8 cellular contexts compared by ENCODE assay signal in genomic region chr12:106223485-106224391, GRCh38. TPM values are rescaled to one million over a fixed set of nuclear protein-coding genes. Genes with fewer than 3 reads are reported as not detected.
DNase-seq lines count a peak whose midpoint lies in the region; ATAC-seq and TF ChIP-seq lines count a peak whose summit lies in the region.

No MANE protein-coding gene starts in this region.

- H3K4me1 ChIP-seq in SK-N-SH (ENCODE audit: control insufficient read depth in 1 of 2, insufficient read depth in 2 of 2, low read depth in 1 of 2, low read length in 1 of 2), result no peaks in the 10 kb centered on the region

- H3K36me3 ChIP-seq in MG63 (no peaks in the 10 kb centered on the region), SK-N-SH (replicated peaks in 1 of 2; ENCODE audit: control insufficient read depth in 1 of 2, insufficient read depth in 2 of 2, low read length in 1 of 2) (no peaks in the 10 kb centered on the region)

- ATAC-seq in GM19468 (IDR thresholded peaks at IDR 0.05; ENCODE audit: extremely low read depth, unreplicated experiment) (peak; percentile 61), HG02870 (IDR thresholded peaks at IDR 0.05; ENCODE audit: unreplicated experiment) (no peak)

- intact Hi-C loops in CD14-positive monocyte (cut with micrococcal nuclease) (loop anchor here (10.0 kb wide), 2 partner anchors 111 to 799 kb away; no protein-coding TSS in a partner anchor), head of caudate nucleus (cut with DNase I) (loop anchor here (5.0 kb wide), 2 partner anchors 76 to 801 kb away; no protein-coding TSS in a partner anchor), posterior vena cava (cut with DNase I) (loop anchor here (2.0 to 5.0 kb wide), 2 partner anchors 801 kb away; no protein-coding TSS in a partner anchor)
- intact Hi-C loops in activated naive CD4-positive, alpha-beta T cell treated with anti-CD3 and anti-CD28 coated beads for 36 hours (cut with micrococcal nuclease), result loop anchor here (1.0 to 5.0 kb wide), 4 partner anchors 51 to 803 kb away; no protein-coding TSS in a partner anchor

- peaks cover 13 to 36% (median 28%) of the 10 kb centered on the region in 3 donors for H3K27me3 Mint-ChIP-seq in CD14-positive monocyte (ENCODE audit: low read depth in 3 of 3)
- peaks cover 3% of the 10 kb centered on the region for H3K27me3 Mint-ChIP-seq in activated naive CD4-positive, alpha-beta T cell treated with anti-CD3 and anti-CD28 coated beads for 36 hours (ENCODE audit: low read depth)

- 51% methylated on average over 6 of the region's 9 CpGs for WGBS in SK-N-SH (ENCODE audit: low lambda C conversion rate)

- no peak overlapping the region for H3K4me2 ChIP-seq in SK-N-SH

- H3K27me3 ChIP-seq in MG63, result no peaks in the 10 kb centered on the region
- H3K27me3 ChIP-seq in SK-N-SH (ENCODE audit: insufficient read depth), result no peaks in the 10 kb centered on the region

- H3K4me1 Mint-ChIP-seq in CD14-positive monocyte, result peaks cover 26% of the 10 kb centered on the region
- peaks cover 18% of the 10 kb centered on the region for H3K4me1 Mint-ChIP-seq in activated naive CD4-positive, alpha-beta T cell treated with anti-CD3 and anti-CD28 coated beads for 36 hours (ENCODE audit: low read depth)

- POLR2A ChIA-PET in SK-N-SH (lab: Yijun Ruan, JAX), result no interaction called here

- H3K79me2 ChIP-seq in SK-N-SH (ENCODE audit: insufficient read depth), result no peaks in the 10 kb centered on the region

- H4K20me1 ChIP-seq in SK-N-SH (ENCODE audit: insufficient read depth), result no peaks in the 10 kb centered on the region

- TF ChIP-seq CTCF in CD14-positive monocyte (IDR thresholded peaks at IDR 0.05) (peak; percentile 94), SK-N-SH (IDR thresholded peaks at IDR 0.05) (peak; percentile 87)

- H2AFZ ChIP-seq in SK-N-SH (ENCODE audit: low read depth), result no peak overlapping the region

- TF ChIP-seq RAD21 in SK-N-SH (IDR thresholded peaks at IDR 0.05; ENCODE audit: low read length), result peak; percentile 75

- CTCF ChIA-PET in SK-N-SH (lab: Yijun Ruan, JAX), result interaction anchor here (0.5 to 9.9 kb wide), 29 partner anchors 9 to 814 kb away, joined by 3 to 173 read pairs (median 3); no protein-coding TSS in a partner anchor
- CTCF ChIA-PET in activated naive CD4-positive, alpha-beta T cell treated with anti-CD3 and anti-CD28 coated beads for 36 hours (lab: Charles Lee), result interaction anchor here (0.6 to 9.8 kb wide), 28 partner anchors 8 to 804 kb away, joined by 3 to 192 read pairs (median 4); partner anchors contain the start of gene POLR3B

- H3F3A ChIP-seq in SK-N-SH (replicated peaks; ENCODE audit: insufficient read depth), result no peaks in the 10 kb centered on the region

- no peak overlapping the region for H3K4me3 ChIP-seq in MG63
- H3K4me3 ChIP-seq in SK-N-SH (ENCODE audit: low read depth in 2 of 2, low read length in 1 of 2), result peak overlapping the region in 1 of 2 experiments; percentile 21; a peak in 1 of 4 replicates

- H3K4me3 Mint-ChIP-seq in CD14-positive monocyte, result no peak overlapping the region
- H3K4me3 Mint-ChIP-seq in activated naive CD4-positive, alpha-beta T cell treated with anti-CD3 and anti-CD28 coated beads for 36 hours, result no peak overlapping the region

- peak; percentile 71 for DNase-seq in CD14-positive monocyte (ENCODE audit: low spot score)
- peak; percentile 52 for DNase-seq in MG63
- DNase-seq in SK-N-SH, result peak; percentile 81
- peak; percentile 86 for DNase-seq in activated naive CD4-positive, alpha-beta T cell treated with anti-CD3 and anti-CD28 coated beads for 36 hours
- peak in 41 of 42 donors; percentile 8 to 86 (median 67) for DNase-seq in head of caudate nucleus
- DNase-seq in posterior vena cava (ENCODE audit: low spot score), result peak; percentile 89

- no peak overlapping the region for H3K9ac ChIP-seq in SK-N-SH

- peaks cover 0 to 5% (median 4%) of the 10 kb centered on the region in 7 donors for H3K9me3 Mint-ChIP-seq in CD14-positive monocyte
- H3K9me3 Mint-ChIP-seq in activated naive CD4-positive, alpha-beta T cell treated with anti-CD3 and anti-CD28 coated beads for 36 hours, result peaks cover 3% of the 10 kb centered on the region

- no peak overlapping the region for H3K27ac ChIP-seq in SK-N-SH (ENCODE audit: low read depth in 2 of 2, low read length in 1 of 2)

- no peaks in the 10 kb centered on the region; the same call in 1 of the 2 replicates for H3K9me3 ChIP-seq in MG63
- no peaks in the 10 kb centered on the region for H3K9me3 ChIP-seq in SK-N-SH

- no peaks in the 10 kb centered on the region for H3K9me2 ChIP-seq in SK-N-SH

- H3K36me3 Mint-ChIP-seq in CD14-positive monocyte, result no peaks in the 10 kb centered on the region
- no peaks in the 10 kb centered on the region for H3K36me3 Mint-ChIP-seq in activated naive CD4-positive, alpha-beta T cell treated with anti-CD3 and anti-CD28 coated beads for 36 hours (ENCODE audit: low read depth)

- no peak for TF ChIP-seq EP300 in SK-N-SH (IDR thresholded peaks at IDR 0.05; ENCODE audit: borderline replicate concordance in 1 of 2, low read depth in 1 of 2, low read length in 1 of 2)

- H3K27ac Mint-ChIP-seq in CD14-positive monocyte, result no peak overlapping the region
- H3K27ac Mint-ChIP-seq in activated naive CD4-positive, alpha-beta T cell treated with anti-CD3 and anti-CD28 coated beads for 36 hours, result no peak overlapping the region

TF ChIP-seq in SK-N-SH, 30 proteins besides CTCF, POLR2A, EP300 and RAD21:
- TF ChIP-seq TCF12 (IDR thresholded peaks at IDR 0.05) (peak; percentile 4; the same call in 1 of the 2 replicates), FOSL2 (IDR thresholded peaks at IDR 0.05; ENCODE audit: borderline replicate concordance, low read depth) (no peak), SMC3 (IDR thresholded peaks at IDR 0.05; ENCODE audit: low read depth, low read length) (peak; percentile 78)

RNA-seq across cellular contexts. Expression of gene CKAP4, which starts 24.1 kb away (rescaled TPM):
- polyA plus RNA-seq in CD14-positive monocyte (10 to 100 TPM; 46.9 to 59.4 TPM), SK-N-SH (2012; rRNA removed) (112 and 113 TPM in 2 replicates)
- total RNA-seq in MG63 (2014; rRNA removed; shearing (Covaris generic); ENCODE audit: low replicate concordance), result 183 and 206 TPM in 2 replicates
- 120 and 133 TPM in 2 replicates for polyA plus RNA-seq in SK-N-SH (2012; cell fraction: cytosol; rRNA removed)
- 79.8 and 105 TPM in 2 replicates for polyA plus RNA-seq in SK-N-SH (2012; cell fraction: nucleus; rRNA removed)
- total RNA-seq in activated naive CD4-positive, alpha-beta T cell treated with anti-CD3 and anti-CD28 coated beads for 36 hours, result 10 to 100 TPM; 19.0 to 19.1 TPM
- total RNA-seq in posterior vena cava, result 10 to 100 TPM; 59.9 to 71.8 TPM
